Comparison of ENCODE assay signal across 8 cellular contexts in the genomic region with DNA sequence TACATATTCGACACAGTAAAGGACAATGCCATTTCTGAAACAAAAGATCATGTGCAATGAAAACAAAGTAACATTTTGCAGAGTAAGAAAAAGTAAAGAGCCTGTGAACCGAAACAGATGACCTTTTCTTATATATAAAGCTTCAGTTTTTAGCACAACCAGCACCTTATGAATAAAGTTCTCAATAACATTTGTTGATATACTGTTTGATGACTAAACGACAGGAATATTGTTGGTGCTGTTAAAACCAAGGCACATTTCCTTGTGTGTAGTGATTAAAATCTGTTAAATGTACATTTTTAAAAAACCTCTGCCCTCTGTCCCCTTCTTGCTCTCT. TPM values are rescaled to one million over a fixed set of nuclear protein-coding genes. Genes with fewer than 3 reads are reported as not detected.
DNase-seq lines count a peak whose midpoint lies in the region; FAIRE-seq and TF ChIP-seq lines count a peak whose summit lies in the region.

No MANE protein-coding gene starts in this region.

- H3K9ac ChIP-seq in HUES48 (ENCODE audit: low read depth, low read length) = peak overlapping the region; percentile 89

- no peak for DNase-seq in AG04450 (ENCODE audit: low read depth, low spot score)
- no peak for DNase-seq in bronchial epithelial cell (ENCODE audit: low read depth)
- no peak for DNase-seq in NCI-H345 (lab: John Stamatoyannopoulos, UW)
- DNase-seq in G401 (ENCODE audit: low spot score) = no peak
- DNase-seq in cerebellar cortex (ENCODE audit: low spot score) = no peak
- DNase-seq in NCI-H526 treated with DMSO at 0.1 percent for 48 hours (lab: John Stamatoyannopoulos, UW) = no peak

- H3K27ac ChIP-seq in AG04450 (ENCODE audit: low read depth, low read length) = no peak overlapping the region
- H3K27ac ChIP-seq in HUES48 (ENCODE audit: low read depth, low read length) = no peak overlapping the region
- H3K27ac ChIP-seq in muscle layer of duodenum (ENCODE audit: low read length) = peak overlapping the region; percentile 92

- TF ChIP-seq CTCF in AG04450 (IDR thresholded peaks at IDR 0.05; ENCODE audit: low read depth, low read length) = no peak
- no peak for TF ChIP-seq CTCF in bronchial epithelial cell (IDR thresholded peaks at IDR 0.05; ENCODE audit: insufficient read depth, low read length, severe bottlenecking)

- no peaks in the 10 kb centered on the region for H3K27me3 ChIP-seq in AG04450 (ENCODE audit: control insufficient read depth, insufficient read depth, low read length)
- H3K27me3 ChIP-seq in HUES48 (ENCODE audit: control insufficient read depth, insufficient read depth, low read length) = no peaks in the 10 kb centered on the region
- H3K27me3 ChIP-seq in bronchial epithelial cell (ENCODE audit: control insufficient read depth, insufficient read depth, low read length) = no peaks in the 10 kb centered on the region
- no peaks in the 10 kb centered on the region for H3K27me3 ChIP-seq in muscle layer of duodenum (ENCODE audit: low read depth, low read length)

- H3K4me1 ChIP-seq in HUES48 (ENCODE audit: control insufficient read depth, insufficient read depth, low read length) (peaks cover 43% of the 10 kb centered on the region), muscle layer of duodenum (ENCODE audit: control insufficient read depth in 1 of 2, insufficient read depth in 2 of 2, low read length in 2 of 2) (peaks cover 0 to 36% of the 10 kb centered on the region in 2 donors)

- POLR2A ChIA-PET in AG04450 (lab: Yijun Ruan, JAX) = no interaction called here

- peak overlapping the region; percentile 80 for H3K4me3 ChIP-seq in AG04450 (ENCODE audit: low read depth, low read length)
- peak overlapping the region; percentile 90 for H3K4me3 ChIP-seq in HUES48 (ENCODE audit: low read depth, low read length)
- peak overlapping the region; percentile 97 for H3K4me3 ChIP-seq in bronchial epithelial cell (ENCODE audit: low read depth, low read length)
- peak overlapping the region; percentile 82 to 83 for H3K4me3 ChIP-seq in muscle layer of duodenum (ENCODE audit: low read depth in 1 of 2, low read length in 2 of 2)

- CTCF ChIA-PET in AG04450 (lab: Charles Lee) = no interaction called here

- in situ Hi-C loops in G401 (cut with HindIII; ENCODE audit: low sequenced_read_pairs) = no loop called here

- FAIRE-seq in bronchial epithelial cell (lab: Jason Lieb, UNC) = no peak

- H3K9me3 ChIP-seq in AG04450 (ENCODE audit: control insufficient read depth, insufficient read depth, low read length) (no peaks in the 10 kb centered on the region), HUES48 (ENCODE audit: control insufficient read depth, insufficient read depth, low read length) (no peaks in the 10 kb centered on the region), muscle layer of duodenum (ENCODE audit: control insufficient read depth in 1 of 2, low read length in 2 of 2) (no peaks in the 10 kb centered on the region)

- H3K36me3 ChIP-seq in HUES48 (ENCODE audit: control insufficient read depth, insufficient read depth, low read length) = peaks cover 10% of the 10 kb centered on the region
- H3K36me3 ChIP-seq in bronchial epithelial cell (ENCODE audit: control insufficient read depth, insufficient read depth, low read length) = peaks cover 2% of the 10 kb centered on the region
- H3K36me3 ChIP-seq in muscle layer of duodenum (ENCODE audit: control insufficient read depth in 1 of 2, insufficient read depth in 2 of 2, low read length in 2 of 2) = no peaks in the 10 kb centered on the region

RNA-seq across cellular contexts. Expression of gene PELI1, which starts 1.4 kb away (rescaled TPM):
- polyA plus RNA-seq in AG04450 (2011; rRNA removed) = 3.3 and 4.9 TPM in 2 replicates
- polyA minus RNA-seq in AG04450 (2011; rRNA and poly(A)+ RNA removed) = 4.2 and 5.0 TPM in 2 replicates
- 22.9 and 38.1 TPM in 2 replicates for total RNA-seq in bronchial epithelial cell
- 0.80 and 4.2 TPM in 2 replicates for total RNA-seq in G401 (2014; rRNA removed; shearing (Covaris generic))
